Comparison of ENCODE assay signal across 8 cellular contexts in genomic region chr16:15427648-15428239, GRCh38. TPM values are rescaled to one million over a fixed set of nuclear protein-coding genes. Genes with fewer than 3 reads are reported as not detected.
DNase-seq lines count a peak whose midpoint lies in the region; ATAC-seq and TF ChIP-seq lines count a peak whose summit lies in the region.

No MANE protein-coding gene starts in this region.

- no peaks in the 10 kb centered on the region for H3K27me3 ChIP-seq in right lobe of liver

- peak overlapping the region; percentile 76 for H3K27ac Mint-ChIP-seq in chondrocyte (ENCODE audit: unreplicated experiment)

- TF ChIP-seq CTCF in GM12872 (IDR thresholded peaks at IDR 0.05; ENCODE audit: insufficient read depth, low read depth, low read length) = peak; percentile 59
- TF ChIP-seq CTCF in chondrocyte (IDR thresholded peaks at IDR 0.05) = peak; percentile 90
- peak; percentile 69 to 78 (median 72) for TF ChIP-seq CTCF in right lobe of liver (IDR thresholded peaks at IDR 0.05)

- ATAC-seq in right lobe of liver (peak; percentile 92 to 97 (median 94)), GM19351 (IDR thresholded peaks at IDR 0.05; ENCODE audit: unreplicated experiment) (no peak), GM21723 (IDR thresholded peaks at IDR 0.05; ENCODE audit: unreplicated experiment) (no peak)

- H3K4me3 Mint-ChIP-seq in chondrocyte (ENCODE audit: unreplicated experiment) = no peak overlapping the region

- peak; percentile 22 for DNase-seq in NCI-H2029 treated with DMSO at 0.1 percent for 48 hours (lab: John Stamatoyannopoulos, UW)
- DNase-seq in activated CD4-positive, alpha-beta T cell treated with anti-CD3 and anti-CD28 coated beads for 4 hours = peak; percentile 60 to 62
- no peak for DNase-seq in chondrocyte (ENCODE audit: low spot score)
- peak; percentile 66 to 67 (median 66) for DNase-seq in right lobe of liver
- DNase-seq in stimulated activated CD4-positive, alpha-beta T cell treated with anti-CD3 and anti-CD28 coated beads, TNF-alpha, amount 100 ng/mL, for 48 hours (ENCODE audit: low read depth in 3 of 3) = peak; percentile 21 to 42 (median 32)

- intact Hi-C loops in right lobe of liver (cut with DNase I) = no loop called here

- peaks cover 8% of the 10 kb centered on the region for H3K4me1 Mint-ChIP-seq in chondrocyte (ENCODE audit: low read depth)

- H3K4me1 ChIP-seq in right lobe of liver = peaks cover 0 to 4% (median 0%) of the 10 kb centered on the region in 4 donors

- H3K36me3 Mint-ChIP-seq in chondrocyte (ENCODE audit: low read depth) = no peaks in the 10 kb centered on the region

- H3K9me3 ChIP-seq in right lobe of liver = no peaks in the 10 kb centered on the region

- peaks cover 7% of the 10 kb centered on the region for H3K27me3 Mint-ChIP-seq in chondrocyte (ENCODE audit: low read depth)

- no peak for TF ChIP-seq POLR2A in right lobe of liver (IDR thresholded peaks at IDR 0.05)

- no peak overlapping the region for H3K27ac ChIP-seq in right lobe of liver

- no peak overlapping the region for H3K4me3 ChIP-seq in right lobe of liver

- no peaks in the 10 kb centered on the region for H3K36me3 ChIP-seq in right lobe of liver

- H3K9me3 Mint-ChIP-seq in chondrocyte (ENCODE audit: low read depth) = no peaks in the 10 kb centered on the region

- WGBS in right lobe of liver (ENCODE audit: insufficient coverage, low coverage, low lambda C conversion rate, missing lambda C conversion rate) = 13% methylated on average over 8 of the region's 8 CpGs

RNA-seq across cellular contexts. Expression of gene BMERB1, which starts 6.6 kb away (rescaled TPM):
- 29.9 to 37.8 TPM (median 35.9 TPM) in 3 replicates for total RNA-seq in chondrocyte
- total RNA-seq in right lobe of liver = 10 to 100 TPM in 4 of 6 experiments, 1 to 10 TPM in 2; 7.0 to 24.0 (median 10.5) TPM

RNA-seq across cellular contexts. Expression of gene MPV17L, which starts 32.2 kb away (rescaled TPM):
- total RNA-seq in chondrocyte = 0.94 to 3.8 TPM (median 3.5 TPM) in 3 replicates
- 10 to 100 TPM in 5 of 6 experiments, 1 to 10 TPM in 1; 9.3 to 18.8 (median 16.0) TPM for total RNA-seq in right lobe of liver

RNA-seq across cellular contexts. Expression of gene NPIPA5, which starts 49.6 kb away (rescaled TPM):
- 6.9 to 11.5 TPM (median 7.7 TPM) in 3 replicates for total RNA-seq in chondrocyte
- total RNA-seq in right lobe of liver = 1 to 10 TPM in 5 of 6 experiments, not detected in 1; 1.9 to 5.5 (median 3.5) TPM

Comparison
In these comparisons a context has a peak if more than half of its experiments do, and no peak if none do; other contexts are left out.
1. ATAC-seq: peak in right lobe of liver (4 of 4); none in GM19351 (single experiment) and GM21723 (single experiment).
2. Peak in every context shown above with its lines, with median percentiles within 50 percentile points of each other: CTCF ChIP-seq.